ENCODE assay signal across 9 cellular contexts in genomic region chr1:229452956-229453801, GRCh38. TPM values are rescaled to one million over a fixed set of nuclear protein-coding genes. Genes with fewer than 3 reads are reported as not detected.
DNase-seq lines count a peak whose midpoint lies in the region; ATAC-seq and TF ChIP-seq lines count a peak whose summit lies in the region.
"Had no signal": no experiment of that assay in that cellular context is flagged by ENCODE, and none has a peak within 500 bp of the region (broad histone marks: within the 10 kb centered on the region; RNA-seq: fewer than 3 reads in every experiment).

No MANE protein-coding gene starts in this region.

- no peaks in the 10 kb centered on the region for H3K9me3 Mint-ChIP-seq in WTC11
- H3K9me3 Mint-ChIP-seq in endothelial cell (ENCODE audit: unreplicated experiment) = no peaks in the 10 kb centered on the region
- H3K9me3 Mint-ChIP-seq: activated naive CD4-positive, alpha-beta T cell treated with anti-CD3 and anti-CD28 coated beads, Interleukin-2, amount 50 U/mL, for 24 hours had no signal

- H3K36me3 ChIP-seq in right lobe of liver = peaks cover 0 to 39% (median 7%) of the 10 kb centered on the region in 4 donors
- H3K36me3 ChIP-seq in upper lobe of left lung = peaks cover 6 to 88% (median 27%) of the 10 kb centered on the region in 4 donors

- no peak; the same call in 1 of the 2 replicates for TF ChIP-seq CTCF in WTC11 (IDR thresholded peaks at IDR 0.05)
- TF ChIP-seq CTCF in right lobe of liver (IDR thresholded peaks at IDR 0.05) = peak; percentile 23 to 44 (median 36)
- TF ChIP-seq CTCF in endothelial cell (IDR thresholded peaks at IDR 0.05; ENCODE audit: unreplicated experiment) = no peak
- TF ChIP-seq CTCF in upper lobe of left lung (IDR thresholded peaks at IDR 0.05) = peak in 3 of 6 experiments; percentile 20 to 52 (median 26)

- H3K4me1 Mint-ChIP-seq in WTC11 (no peaks in the 10 kb centered on the region), endothelial cell (ENCODE audit: unreplicated experiment) (no peaks in the 10 kb centered on the region)
- H3K4me1 Mint-ChIP-seq: activated naive CD4-positive, alpha-beta T cell treated with anti-CD3 and anti-CD28 coated beads, Interleukin-2, amount 50 U/mL, for 24 hours had no signal

- H3K27ac ChIP-seq in right lobe of liver = no peak overlapping the region
- no peak overlapping the region for H3K27ac ChIP-seq in upper lobe of left lung

- H3K27me3 ChIP-seq in right lobe of liver = no peaks in the 10 kb centered on the region
- H3K27me3 ChIP-seq in upper lobe of left lung = no peaks in the 10 kb centered on the region

- peak; percentile 52 for DNase-seq in D341Med (ENCODE audit: low spot score)
- DNase-seq in WTC11 (ENCODE audit: low spot score) = no peak
- DNase-seq in right lobe of liver = no peak
- no peak for DNase-seq in endothelial cell (ENCODE audit: low spot score)
- DNase-seq in upper lobe of left lung = no peak
- no peak for DNase-seq in stimulated activated naive CD8-positive, alpha-beta T cell treated with anti-CD3 and anti-CD28 coated beads, Interleukin-15, Interleukin-2, amounts not matched to agents 100 U/mL and 50 U/mL, for 24 hours
- DNase-seq in activated T-cell treated with anti-CD3 and anti-CD28 coated beads, Interleukin-2, amount 50 U/mL, for 1 hour = no peak

- ATAC-seq in WTC11 (0 out of 2 replicates have a peak, but pooled peaks have one; percentile 39), right lobe of liver (no peak), upper lobe of left lung (ENCODE audit: low FRiP score in 2 of 2) (no peak)
- ATAC-seq in stimulated activated naive CD8-positive, alpha-beta T cell treated with anti-CD3 and anti-CD28 coated beads, Interleukin-15, Interleukin-2, amounts not matched to agents 100 U/mL and 50 U/mL, for 24 hours = no peak

- peak; percentile 49 for TF ChIP-seq RAD21 in Ishikawa (IDR thresholded peaks at IDR 0.05; ENCODE audit: low read depth)

- TF ChIP-seq EP300 in Ishikawa (IDR thresholded peaks at IDR 0.05; ENCODE audit: borderline replicate concordance) (no peak), upper lobe of left lung (IDR thresholded peaks at IDR 0.05) (no peak)

- H3K9me3 ChIP-seq in right lobe of liver (no peaks in the 10 kb centered on the region), upper lobe of left lung (no peaks in the 10 kb centered on the region)

- H3K27ac Mint-ChIP-seq in WTC11 (no peak overlapping the region), endothelial cell (ENCODE audit: unreplicated experiment) (no peak overlapping the region)
- H3K27ac Mint-ChIP-seq: activated naive CD4-positive, alpha-beta T cell treated with anti-CD3 and anti-CD28 coated beads, Interleukin-2, amount 50 U/mL, for 24 hours had no signal

- intact Hi-C loops in right lobe of liver (cut with DNase I) = no loop called here

- POLR2A ChIA-PET in WTC11 (lab: Charles Lee) = no interaction called here

- TF ChIP-seq POLR2A in right lobe of liver (IDR thresholded peaks at IDR 0.05) (no peak), upper lobe of left lung (IDR thresholded peaks at IDR 0.05) (no peak)

- H3K4me3 ChIP-seq in right lobe of liver (no peak overlapping the region), upper lobe of left lung (no peak overlapping the region)

- no peaks in the 10 kb centered on the region for H3K4me1 ChIP-seq in right lobe of liver
- no peaks in the 10 kb centered on the region for H3K4me1 ChIP-seq in upper lobe of left lung

- WGBS in right lobe of liver (ENCODE audit: insufficient coverage, low coverage, low lambda C conversion rate, missing lambda C conversion rate) = 74% methylated on average over 5 of the region's 5 CpGs
- WGBS in upper lobe of left lung, 2 donors = 77 to 83% methylated on average over 5 of the region's 5 CpGs

- H3K36me3 Mint-ChIP-seq in WTC11 = peaks cover 39% of the 10 kb centered on the region
- peaks cover 11% of the 10 kb centered on the region for H3K36me3 Mint-ChIP-seq in endothelial cell (ENCODE audit: low read depth, unreplicated experiment)

- H3K4me3 Mint-ChIP-seq in WTC11 = no peak overlapping the region
- no peak overlapping the region for H3K4me3 Mint-ChIP-seq in endothelial cell (ENCODE audit: unreplicated experiment)
- H3K4me3 Mint-ChIP-seq: activated naive CD4-positive, alpha-beta T cell treated with anti-CD3 and anti-CD28 coated beads, Interleukin-2, amount 50 U/mL, for 24 hours had no signal

- CTCF ChIA-PET in WTC11 (lab: Charles Lee) = interaction anchor here (1.1 to 1.5 kb wide), 2 partner anchors 29 to 195 kb away, joined by 4 to 7 read pairs; no protein-coding TSS in a partner anchor

- H3K27me3 Mint-ChIP-seq in WTC11 (ENCODE audit: low read depth) (no peaks in the 10 kb centered on the region), endothelial cell (ENCODE audit: unreplicated experiment) (no peaks in the 10 kb centered on the region)
- H3K27me3 Mint-ChIP-seq: activated naive CD4-positive, alpha-beta T cell treated with anti-CD3 and anti-CD28 coated beads, Interleukin-2, amount 50 U/mL, for 24 hours had no signal

TF ChIP-seq in Ishikawa, 13 proteins besides CTCF, POLR2A, EP300 and RAD21:
- TF ChIP-seq FOXM1 (IDR thresholded peaks at IDR 0.05; ENCODE audit: borderline replicate concordance, low read depth) = no peak
- TF ChIP-seq MAX (IDR thresholded peaks at IDR 0.05) = no peak
- TF ChIP-seq EGR1 (IDR thresholded peaks at IDR 0.05) = no peak

TF ChIP-seq in WTC11, 78 proteins besides CTCF, POLR2A, EP300 and RAD21 (continues in another document):
- TF ChIP-seq TP53 (CRISPR knock-in tag; IDR thresholded peaks at IDR 0.05) (no peak), ZNF416 (CRISPR knock-in tag; IDR thresholded peaks at IDR 0.05) (no peak), NFE2L1 (CRISPR knock-in tag; IDR thresholded peaks at IDR 0.05) (no peak), ESRRA (CRISPR knock-in tag; IDR thresholded peaks at IDR 0.05; ENCODE audit: borderline replicate concordance) (no peak), CDX4 (CRISPR knock-in tag; IDR thresholded peaks at IDR 0.05; ENCODE audit: borderline replicate concordance) (no peak), JAZF1 (CRISPR knock-in tag; IDR thresholded peaks at IDR 0.05) (no peak), GTF2I (CRISPR knock-in tag; conservative IDR thresholded peaks at IDR 0.05) (0 out of 2 replicates have a peak, but pooled peaks have one; percentile 62), FOXP4 (CRISPR knock-in tag; IDR thresholded peaks at IDR 0.05) (no peak), USF2 (CRISPR knock-in tag; IDR thresholded peaks at IDR 0.05) (no peak), RORB (CRISPR knock-in tag; IDR thresholded peaks at IDR 0.05) (no peak), ZNF121 (CRISPR knock-in tag; IDR thresholded peaks at IDR 0.05) (peak; percentile 46; the same call in 1 of the 2 replicates), EMX1 (CRISPR knock-in tag; IDR thresholded peaks at IDR 0.05) (no peak)

RNA-seq across cellular contexts. Expression of gene ACTA1, which starts 19.3 kb away (rescaled TPM):
- total RNA-seq in WTC11 (2021) (0.78 to 1.5 TPM (median 0.96 TPM) in 3 replicates), right lobe of liver (10 to 100 TPM in 1 of 6 experiments, 1 to 10 TPM in 4, not detected in 1; 1.1 to 14.2 (median 1.3) TPM), endothelial cell (ENCODE audit: unreplicated experiment) (1.5 TPM), upper lobe of left lung (under 1 TPM in 2 of 6 donors, not detected in 4; 0.17 to 0.26 TPM)

RNA-seq across cellular contexts. Expression of gene NUP133, which starts 55.0 kb away (rescaled TPM):
- total RNA-seq in WTC11 (2021) = 66.9 to 73.7 TPM (median 67.8 TPM) in 3 replicates
- 10 to 100 TPM in 5 of 6 experiments, 1 to 10 TPM in 1; 8.5 to 14.4 (median 11.5) TPM for total RNA-seq in right lobe of liver
- 53.5 TPM for total RNA-seq in endothelial cell (ENCODE audit: unreplicated experiment)
- total RNA-seq in upper lobe of left lung = 10 to 100 TPM in 5 of 6 donors, 1 to 10 TPM in 1; 6.2 to 71.2 (median 28.3) TPM

Comparison
In these comparisons a context has a peak if more than half of its experiments do, and no peak if none do; other contexts are left out.
1. CTCF ChIP-seq: peak in right lobe of liver (4 of 4); none in WTC11 (single experiment) and endothelial cell (single experiment).